Comparison of ENCODE assay signal across 25 cellular contexts in genomic region chr5:180003145-180003544, GRCh38.
"Had no signal": no experiment of that assay in that cellular context is flagged by ENCODE, and none has a peak within 500 bp of the region (broad histone marks: within the 10 kb centered on the region; RNA-seq: fewer than 3 reads in every experiment).

No MANE protein-coding gene starts in this region.

- H2AFZ ChIP-seq: hepatocyte, parathyroid adenoma had no signal

- H3K9ac ChIP-seq: parathyroid adenoma had no signal

- H3K36me3 Mint-ChIP-seq: natural killer cell treated with Interleukin-12 subunit alpha and Interleukin-12 subunit beta and Interleukin-15 and Interleukin-18, amount 100 ng/mL, for 72 hours had no signal

- FAIRE-seq: urothelium cell line had no signal

- H3K4me2 ChIP-seq: hepatocyte had no signal

- DNase-seq: heart right ventricle; islet precursor cell; left ventricle myocardium inferior; mesendoderm; naive B cell; nucleus accumbens; right lobe of liver; stimulated activated CD4-positive, alpha-beta T cell treated with anti-CD3 and anti-CD28 coated beads, Interleukin-12 subunit alpha, Interleukin-12 subunit beta, amount 100 ng/mL, for 4 hours; stimulated activated CD4-positive, alpha-beta T cell treated with anti-CD3 and anti-CD28 coated beads, Interleukin-15, amount 100 ng/mL, for 24 hours; stimulated activated CD4-positive, alpha-beta T cell treated with anti-CD3 and anti-CD28 coated beads, Interleukin-2, amount 100 ng/mL, for 24 hours; stimulated activated CD4-positive, alpha-beta T cell treated with anti-CD3 and anti-CD28 coated beads, Interleukin-4, amount 100 ng/mL, for 1 hour; stimulated activated naive B cell treated with anti-CD40 and anti-IgM and Interleukin-4, amounts not matched to agents 10 μg/mL and 1 μg/mL and 100 μg/mL, for 72 hours; stimulated activated naive CD8-positive, alpha-beta T cell treated with anti-CD3 and anti-CD28 coated beads, Interleukin-15, Interleukin-2, amounts not matched to agents 100 U/mL and 50 U/mL, for 24 hours; tibial artery; trophoblast cell; upper lobe of right lung had no signal

- H3K4me3 ChIP-seq: heart right ventricle, hepatocyte, left ventricle myocardium inferior, lung, right atrium auricular region, right lobe of liver, suprapubic skin, thoracic aorta, tibial artery, upper lobe of right lung had no signal

- H3K79me2 ChIP-seq: hepatocyte, parathyroid adenoma had no signal

- H3K27me3 Mint-ChIP-seq: naive B cell; natural killer cell treated with Interleukin-12 subunit alpha and Interleukin-12 subunit beta and Interleukin-15 and Interleukin-18, amount 100 ng/mL, for 72 hours; stimulated activated naive B cell treated with anti-CD40 and anti-IgM and Interleukin-4, amounts not matched to agents 10 μg/mL and 1 μg/mL and 100 μg/mL, for 72 hours had no signal

- H3K4me3 Mint-ChIP-seq: mesothelial cell of epicardium; naive B cell; natural killer cell treated with Interleukin-12 subunit alpha and Interleukin-12 subunit beta and Interleukin-15 and Interleukin-18, amount 100 ng/mL, for 72 hours; stimulated activated naive B cell treated with anti-CD40 and anti-IgM and Interleukin-4, amounts not matched to agents 10 μg/mL and 1 μg/mL and 100 μg/mL, for 72 hours had no signal

- H3K9me3 Mint-ChIP-seq: naive B cell; natural killer cell treated with Interleukin-12 subunit alpha and Interleukin-12 subunit beta and Interleukin-15 and Interleukin-18, amount 100 ng/mL, for 72 hours; stimulated activated naive B cell treated with anti-CD40 and anti-IgM and Interleukin-4, amounts not matched to agents 10 μg/mL and 1 μg/mL and 100 μg/mL, for 72 hours had no signal

- H3K27ac Mint-ChIP-seq: mesothelial cell of epicardium; naive B cell; stimulated activated naive B cell treated with anti-CD40 and anti-IgM and Interleukin-4, amounts not matched to agents 10 μg/mL and 1 μg/mL and 100 μg/mL, for 72 hours had no signal

- ATAC-seq: heart right ventricle; natural killer cell treated with Interleukin-12 subunit alpha and Interleukin-12 subunit beta and Interleukin-15 and Interleukin-18, amount 100 ng/mL, for 72 hours; stimulated activated naive B cell treated with anti-CD40 and anti-IgM and Interleukin-4, amounts not matched to agents 10 μg/mL and 1 μg/mL and 100 μg/mL, for 72 hours; stimulated activated naive CD8-positive, alpha-beta T cell treated with anti-CD3 and anti-CD28 coated beads, Interleukin-15, Interleukin-2, amounts not matched to agents 100 U/mL and 50 U/mL, for 24 hours had no signal

- H3K4me1 ChIP-seq: parathyroid adenoma, right lobe of liver, tibial artery, upper lobe of right lung had no signal

- H3K27ac ChIP-seq: heart right ventricle, hepatocyte, left ventricle myocardium inferior, parathyroid adenoma, right atrium auricular region, right lobe of liver, suprapubic skin, thoracic aorta, tibial artery, upper lobe of right lung had no signal

- H3K36me3 ChIP-seq: right atrium auricular region, right lobe of liver, upper lobe of right lung had no signal

- H3K9me3 ChIP-seq: heart right ventricle, left ventricle myocardium inferior, right atrium auricular region, right lobe of liver, suprapubic skin, thoracic aorta, tibial artery, upper lobe of right lung had no signal

- H3K27me3 ChIP-seq: heart right ventricle, hepatocyte, right atrium auricular region, right lobe of liver, suprapubic skin, tibial artery, upper lobe of right lung had no signal
